2 cellular contexts compared by ENCODE assay signal in the genomic region with DNA sequence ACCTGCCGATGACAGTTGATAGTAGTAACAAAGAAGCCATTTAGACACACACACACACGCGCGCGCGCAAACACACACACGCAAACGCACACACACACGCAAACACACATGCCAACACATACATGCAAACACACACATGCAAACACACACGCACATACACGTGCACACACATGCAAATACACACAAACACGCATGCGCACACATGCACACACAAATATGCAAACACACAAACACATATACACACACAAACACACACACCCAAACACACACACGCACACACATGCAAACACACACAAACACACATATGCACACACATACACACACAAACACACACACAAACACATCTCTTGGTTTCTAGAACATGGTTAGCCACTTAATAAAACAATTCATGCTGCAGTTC.
TF ChIP-seq lines count a peak whose summit lies in the region.

No MANE protein-coding gene starts in this region.

TF ChIP-seq in HepG2, 621 proteins besides CTCF, POLR2A, EP300 and RAD21:
- TF ChIP-seq ZNF296 (CRISPR knock-in tag; conservative IDR thresholded peaks at IDR 0.05) (no peak), FOXP1 (IDR thresholded peaks at IDR 0.05) (0 out of 2 replicates have a peak, but pooled peaks have one; percentile 5), FOXP1 (CRISPR knock-in tag; IDR thresholded peaks at IDR 0.05) (no peak)
- TF ChIP-seq, protein P1, sequence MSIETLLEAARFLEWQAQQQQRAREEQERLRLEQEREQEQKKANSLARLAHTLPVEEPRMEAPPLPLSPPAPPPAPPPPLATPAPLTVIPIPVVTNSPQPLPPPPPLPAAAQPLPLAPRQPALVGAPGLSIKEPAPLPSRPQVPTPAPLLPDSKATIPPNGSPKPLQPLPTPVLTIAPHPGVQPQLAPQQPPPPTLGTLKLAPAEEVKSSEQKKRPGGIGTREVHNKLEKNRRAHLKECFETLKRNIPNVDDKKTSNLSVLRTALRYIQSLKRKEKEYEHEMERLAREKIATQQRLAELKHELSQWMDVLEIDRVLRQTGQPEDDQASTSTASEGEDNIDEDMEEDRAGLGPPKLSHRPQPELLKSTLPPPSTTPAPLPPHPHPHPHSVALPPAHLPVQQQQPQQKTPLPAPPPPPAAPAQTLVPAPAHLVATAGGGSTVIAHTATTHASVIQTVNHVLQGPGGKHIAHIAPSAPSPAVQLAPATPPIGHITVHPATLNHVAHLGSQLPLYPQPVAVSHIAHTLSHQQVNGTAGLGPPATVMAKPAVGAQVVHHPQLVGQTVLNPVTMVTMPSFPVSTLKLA (IDR thresholded peaks at IDR 0.05) = peak; percentile 70

TF ChIP-seq in H1, 55 proteins besides CTCF, POLR2A, EP300 and RAD21:
- TF ChIP-seq RBBP5 (IDR thresholded peaks at IDR 0.05; ENCODE audit: borderline replicate concordance, low read depth, low read length) (no peak), KDM4A (IDR thresholded peaks at IDR 0.05; ENCODE audit: low read depth, low read length, severe bottlenecking) (no peak), SIX5 (IDR thresholded peaks at IDR 0.05; ENCODE audit: low read depth, low read length) (no peak), POLR2AphosphoS5 (IDR thresholded peaks at IDR 0.05; ENCODE audit: low read depth, low read length) (no peak), NRF1 (IDR thresholded peaks at IDR 0.05; ENCODE audit: low read depth, low read length) (no peak), CHD1 (IDR thresholded peaks at IDR 0.05; ENCODE audit: low read depth, low read length) (no peak), RXRA (IDR thresholded peaks at IDR 0.05; ENCODE audit: insufficient read depth, low read depth, low read length) (no peak), POU5F1 (IDR thresholded peaks at IDR 0.05; ENCODE audit: low read depth, low read length) (no peak), EGR1 (IDR thresholded peaks at IDR 0.05; ENCODE audit: borderline replicate concordance, low read depth, low read length) (no peak), TAF7 (optimal IDR thresholded peaks at IDR 0.05; ENCODE audit: borderline replicate concordance, low read depth, low read length) (no peak), ASH2L (IDR thresholded peaks at IDR 0.05; ENCODE audit: low read length) (no peak), ZNF274 (IDR thresholded peaks at IDR 0.05; ENCODE audit: borderline replicate concordance, extremely low read depth, low read length) (no peak), JUND (IDR thresholded peaks at IDR 0.05; ENCODE audit: low read length) (no peak), BACH1 (IDR thresholded peaks at IDR 0.05; ENCODE audit: low read length) (no peak), CBX5 (IDR thresholded peaks at IDR 0.05; ENCODE audit: low read depth, low read length) (no peak), CEBPB (IDR thresholded peaks at IDR 0.05; ENCODE audit: low read depth, low read length) (no peak), PHF8 (conservative IDR thresholded peaks at IDR 0.05; ENCODE audit: low read depth, low read length) (no peak), SP2 (IDR thresholded peaks at IDR 0.05; ENCODE audit: low read length) (no peak), CBX8 (IDR thresholded peaks at IDR 0.05; ENCODE audit: borderline replicate concordance, low read depth, low read length) (no peak)
- TF ChIP-seq, protein P2, sequence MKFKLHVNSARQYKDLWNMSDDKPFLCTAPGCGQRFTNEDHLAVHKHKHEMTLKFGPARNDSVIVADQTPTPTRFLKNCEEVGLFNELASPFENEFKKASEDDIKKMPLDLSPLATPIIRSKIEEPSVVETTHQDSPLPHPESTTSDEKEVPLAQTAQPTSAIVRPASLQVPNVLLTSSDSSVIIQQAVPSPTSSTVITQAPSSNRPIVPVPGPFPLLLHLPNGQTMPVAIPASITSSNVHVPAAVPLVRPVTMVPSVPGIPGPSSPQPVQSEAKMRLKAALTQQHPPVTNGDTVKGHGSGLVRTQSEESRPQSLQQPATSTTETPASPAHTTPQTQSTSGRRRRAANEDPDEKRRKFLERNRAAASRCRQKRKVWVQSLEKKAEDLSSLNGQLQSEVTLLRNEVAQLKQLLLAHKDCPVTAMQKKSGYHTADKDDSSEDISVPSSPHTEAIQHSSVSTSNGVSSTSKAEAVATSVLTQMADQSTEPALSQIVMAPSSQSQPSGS (IDR thresholded peaks at IDR 0.05; ENCODE audit: low read length) = no peak
